In the genomic region with DNA sequence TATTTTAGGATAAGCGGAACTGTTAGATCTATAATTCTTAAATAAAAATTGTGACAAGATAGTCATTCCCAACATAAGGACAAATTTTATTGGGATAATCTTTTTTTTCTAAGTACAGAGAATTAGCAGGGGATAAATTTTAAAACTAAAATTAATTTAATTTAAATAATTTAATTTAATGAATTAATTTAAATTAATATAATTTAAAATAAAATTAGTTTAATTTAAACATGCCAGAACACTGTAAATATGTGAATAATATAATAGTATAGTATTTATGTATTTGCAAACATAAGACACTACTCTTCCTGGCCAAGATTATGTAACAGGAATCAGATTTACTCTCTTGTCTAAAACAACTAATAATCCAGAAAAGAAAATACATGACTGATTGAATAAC, we compare ENCODE assay signal across 29 cellular contexts.
"Had no signal": no experiment of that assay in that cellular context is flagged by ENCODE, and none has a peak within 500 bp of the region (broad histone marks: within the 10 kb centered on the region; RNA-seq: fewer than 3 reads in every experiment).

No MANE protein-coding gene starts in this region.

- DNase-seq: activated B cell treated with CpG ODN at 0.5 μM for 24 hours; activated CD4-positive, alpha-beta T cell treated with anti-CD3 and anti-CD28 coated beads for 48 hours; activated CD4-positive, alpha-beta T cell treated with anti-CD3 and anti-CD28 coated beads, Interleukin-2, amount 50 U/mL, for 1 hour; activated CD4-positive, alpha-beta T cell treated with anti-CD3 and anti-CD28 coated beads, Interleukin-2, amount 50 U/mL, for 48 hours; activated CD8-positive, alpha-beta memory T cell treated with anti-CD3 and anti-CD28 coated beads for 24 hours; activated CD8-positive, alpha-beta T cell treated with anti-CD3 and anti-CD28 coated beads for 36 hours; activated effector memory CD4-positive, alpha-beta T cell treated with anti-CD3 and anti-CD28 coated beads, Interleukin-2, amount 50 U/mL, for 16 hours; activated naive CD4-positive, alpha-beta T cell treated with anti-CD3 and anti-CD28 coated beads for 36 hours; activated naive CD8-positive, alpha-beta T cell treated with anti-CD3 and anti-CD28 coated beads for 36 hours; activated naive CD8-positive, alpha-beta T cell treated with anti-CD3 and anti-CD28 coated beads, Interleukin-2, amount 50 U/mL, for 24 hours; activated T-cell treated with anti-CD3 and anti-CD28 coated beads, Interleukin-2, amount 50 U/mL, for 48 hours; adrenal gland; amygdala; aorta; body of pancreas; caudate nucleus; colonic mucosa; effector CD8-positive, alpha-beta T cell; endodermal cell; erythroblast; foreskin keratinocyte; T-helper 2 cell had no signal

- H3K27ac ChIP-seq: adrenal gland, body of pancreas, colonic mucosa, esophagus muscularis mucosa, foreskin keratinocyte, gastroesophageal sphincter, VCaP had no signal

- H3K36me3 ChIP-seq: adrenal gland, colonic mucosa, esophagus muscularis mucosa, gastroesophageal sphincter had no signal

- H3K9me3 Mint-ChIP-seq: activated naive CD4-positive, alpha-beta T cell treated with anti-CD3 and anti-CD28 coated beads, Interleukin-2, amount 50 U/mL, for 24 hours; activated naive CD8-positive, alpha-beta T cell treated with anti-CD3 and anti-CD28 coated beads for 36 hours; activated T-helper 1 cell treated with anti-CD3 and anti-CD28 coated beads, Interleukin-12 subunit alpha, Interleukin-12 subunit beta, Interleukin-2, Interleukin-4 antibody, amounts not matched to agents 30 ng/mL and 10 ng/mL and 1 ng/mL, durations not matched to agents 14 hours and 24 hours and 36 hours; endodermal cell had no signal

- ATAC-seq: activated CD4-positive, CD25-positive, alpha-beta regulatory T cell treated with anti-CD3 and anti-CD28 coated beads, Interleukin-2, amount 50 U/mL, for 24 hours; activated CD8-positive, alpha-beta T cell treated with anti-CD3 and anti-CD28 coated beads for 36 hours; activated naive CD8-positive, alpha-beta T cell treated with anti-CD3 and anti-CD28 coated beads, Interleukin-2, amount 50 U/mL, for 24 hours; body of pancreas; foreskin keratinocyte; gastroesophageal sphincter had no signal

- H3K27ac Mint-ChIP-seq: activated B cell treated with CpG ODN at 0.5 μM for 24 hours; activated CD8-positive, alpha-beta T cell treated with anti-CD3 and anti-CD28 coated beads for 36 hours; activated naive CD4-positive, alpha-beta T cell treated with anti-CD3 and anti-CD28 coated beads for 36 hours; activated naive CD4-positive, alpha-beta T cell treated with anti-CD3 and anti-CD28 coated beads, Interleukin-2, amount 50 U/mL, for 24 hours; activated naive CD8-positive, alpha-beta T cell treated with anti-CD3 and anti-CD28 coated beads for 36 hours; activated naive CD8-positive, alpha-beta T cell treated with anti-CD3 and anti-CD28 coated beads, Interleukin-2, amount 50 U/mL, for 24 hours; activated T-helper 1 cell treated with anti-CD3 and anti-CD28 coated beads, Interleukin-12 subunit alpha, Interleukin-12 subunit beta, Interleukin-2, Interleukin-4 antibody, amounts not matched to agents 30 ng/mL and 10 ng/mL and 1 ng/mL, durations not matched to agents 14 hours and 24 hours and 36 hours; activated T-helper 2 cell treated with anti-CD3 and anti-CD28 coated beads, Interferon-gamma antibody, Interleukin-2, Interleukin-4, amounts not matched to agents 10 μg/mL and 5 μg/mL and 100 μg/mL, durations not matched to agents 14 hours and 24 hours and 36 hours; endodermal cell had no signal

- H3K4me1 Mint-ChIP-seq: activated B cell treated with CpG ODN at 0.5 μM for 24 hours; activated naive CD4-positive, alpha-beta T cell treated with anti-CD3 and anti-CD28 coated beads, Interleukin-2, amount 50 U/mL, for 24 hours; activated naive CD8-positive, alpha-beta T cell treated with anti-CD3 and anti-CD28 coated beads for 36 hours; activated naive CD8-positive, alpha-beta T cell treated with anti-CD3 and anti-CD28 coated beads, Interleukin-2, amount 50 U/mL, for 24 hours; endodermal cell had no signal

- H3K4me1 ChIP-seq: adrenal gland, body of pancreas, colonic mucosa, esophagus muscularis mucosa, foreskin keratinocyte, gastroesophageal sphincter had no signal

- H3K27me3 ChIP-seq: adrenal gland, body of pancreas, colonic mucosa, esophagus muscularis mucosa, foreskin keratinocyte, gastroesophageal sphincter had no signal

- H3K27me3 Mint-ChIP-seq: activated B cell treated with CpG ODN at 0.5 μM for 24 hours; activated CD8-positive, alpha-beta T cell treated with anti-CD3 and anti-CD28 coated beads for 36 hours; activated naive CD4-positive, alpha-beta T cell treated with anti-CD3 and anti-CD28 coated beads, Interleukin-2, amount 50 U/mL, for 24 hours; activated naive CD8-positive, alpha-beta T cell treated with anti-CD3 and anti-CD28 coated beads for 36 hours; activated naive CD8-positive, alpha-beta T cell treated with anti-CD3 and anti-CD28 coated beads, Interleukin-2, amount 50 U/mL, for 24 hours had no signal

- H3K4me3 ChIP-seq: adrenal gland, body of pancreas, colonic mucosa, esophagus muscularis mucosa, gastroesophageal sphincter had no signal

- H3K36me3 Mint-ChIP-seq: activated naive CD4-positive, alpha-beta T cell treated with anti-CD3 and anti-CD28 coated beads, Interleukin-2, amount 50 U/mL, for 24 hours; activated naive CD8-positive, alpha-beta T cell treated with anti-CD3 and anti-CD28 coated beads for 36 hours had no signal

- H3K4me3 Mint-ChIP-seq: activated B cell treated with CpG ODN at 0.5 μM for 24 hours; activated CD8-positive, alpha-beta T cell treated with anti-CD3 and anti-CD28 coated beads for 36 hours; activated naive CD4-positive, alpha-beta T cell treated with anti-CD3 and anti-CD28 coated beads for 36 hours; activated naive CD4-positive, alpha-beta T cell treated with anti-CD3 and anti-CD28 coated beads, Interleukin-2, amount 50 U/mL, for 24 hours; activated naive CD8-positive, alpha-beta T cell treated with anti-CD3 and anti-CD28 coated beads for 36 hours; activated naive CD8-positive, alpha-beta T cell treated with anti-CD3 and anti-CD28 coated beads, Interleukin-2, amount 50 U/mL, for 24 hours; activated T-helper 1 cell treated with anti-CD3 and anti-CD28 coated beads, Interleukin-12 subunit alpha, Interleukin-12 subunit beta, Interleukin-2, Interleukin-4 antibody, amounts not matched to agents 30 ng/mL and 10 ng/mL and 1 ng/mL, durations not matched to agents 14 hours and 24 hours and 36 hours; endodermal cell had no signal

- H3K9me3 ChIP-seq: adrenal gland, body of pancreas, colonic mucosa, esophagus muscularis mucosa, gastroesophageal sphincter had no signal
